Comparison of ENCODE assay signal across 8 cellular contexts in genomic region chr7:112205348-112206237, GRCh38. TPM values are rescaled to one million over a fixed set of nuclear protein-coding genes. Genes with fewer than 3 reads are reported as not detected.
A peak's percentile ranks its signal among the peaks of the same experiment; 100 is the strongest.
DNase-seq lines count a peak whose midpoint lies in the region; ATAC-seq and TF ChIP-seq lines count a peak whose summit lies in the region.

No MANE protein-coding gene starts in this region.

- H3K36me3 Mint-ChIP-seq in CD14-positive monocyte (peaks cover 2 to 9% of the 10 kb centered on the region in 2 donors), osteocyte (ENCODE audit: unreplicated experiment) (no peaks in the 10 kb centered on the region)
- H3K36me3 Mint-ChIP-seq in activated naive CD8-positive, alpha-beta T cell treated with anti-CD3 and anti-CD28 coated beads, Interleukin-2, amount 10 ng/mL, durations not matched to agents 7 days and 5 days, result peaks cover 1% of the 10 kb centered on the region

- H3K4me1 Mint-ChIP-seq in CD14-positive monocyte, result peaks cover 34% of the 10 kb centered on the region
- peaks cover 20% of the 10 kb centered on the region for H3K4me1 Mint-ChIP-seq in activated naive CD8-positive, alpha-beta T cell treated with anti-CD3 and anti-CD28 coated beads, Interleukin-2, amount 10 ng/mL, durations not matched to agents 7 days and 5 days
- H3K4me1 Mint-ChIP-seq in osteocyte (ENCODE audit: unreplicated experiment), result peaks cover 41% of the 10 kb centered on the region

- POLR2A ChIA-PET in activated naive CD8-positive, alpha-beta T cell treated with anti-CD3 and anti-CD28 coated beads, Interleukin-2, amount 10 ng/mL, durations not matched to agents 7 days and 5 days (lab: Charles Lee), result interaction anchor here (0.7 to 3.5 kb wide), 2 partner anchors 34 to 245 kb away, joined by 3 to 21 read pairs; partner anchors contain the start of gene IFRD1

- H3K27me3 ChIP-seq in cardiac muscle cell, result no peaks in the 10 kb centered on the region

- peaks cover 0 to 6% (median 0%) of the 10 kb centered on the region in 7 donors for H3K9me3 Mint-ChIP-seq in CD14-positive monocyte
- no peaks in the 10 kb centered on the region for H3K9me3 Mint-ChIP-seq in activated naive CD8-positive, alpha-beta T cell treated with anti-CD3 and anti-CD28 coated beads, Interleukin-2, amount 10 ng/mL, durations not matched to agents 7 days and 5 days
- no peaks in the 10 kb centered on the region for H3K9me3 Mint-ChIP-seq in osteocyte (ENCODE audit: unreplicated experiment)

- H3K27ac ChIP-seq in cardiac muscle cell, result peak overlapping the region; percentile 61

- intact Hi-C loops in CD14-positive monocyte (cut with micrococcal nuclease), result loop anchor here (5.0 to 10.0 kb wide), 5 partner anchors 123 to 249 kb away; partner anchors contain the start of gene IFRD1 (in 2 of the 2)

- H3K4me3 ChIP-seq in cardiac muscle cell, result peak overlapping the region; percentile 74

- H3K4me3 Mint-ChIP-seq in CD14-positive monocyte (peak overlapping the region; percentile 98 to 100), osteocyte (ENCODE audit: unreplicated experiment) (peak overlapping the region; percentile 95)
- peak overlapping the region; percentile 93 for H3K4me3 Mint-ChIP-seq in activated naive CD8-positive, alpha-beta T cell treated with anti-CD3 and anti-CD28 coated beads, Interleukin-2, amount 10 ng/mL, durations not matched to agents 7 days and 5 days

- H3K27ac Mint-ChIP-seq in CD14-positive monocyte (peak overlapping the region; percentile 50 to 91 (median 84)), osteocyte (ENCODE audit: unreplicated experiment) (peak overlapping the region; percentile 86)
- no peak overlapping the region for H3K27ac Mint-ChIP-seq in activated naive CD8-positive, alpha-beta T cell treated with anti-CD3 and anti-CD28 coated beads, Interleukin-2, amount 10 ng/mL, durations not matched to agents 7 days and 5 days

- TF ChIP-seq CTCF in CD14-positive monocyte (IDR thresholded peaks at IDR 0.05) (no peak), cardiac muscle cell (IDR thresholded peaks at IDR 0.05; ENCODE audit: low read depth, low read length) (no peak), osteocyte (IDR thresholded peaks at IDR 0.05) (no peak)

- no peaks in the 10 kb centered on the region for H3K36me3 ChIP-seq in cardiac muscle cell

- H3K27me3 Mint-ChIP-seq in CD14-positive monocyte (ENCODE audit: low read depth in 3 of 3) (peaks cover 18 to 28% (median 24%) of the 10 kb centered on the region in 3 donors), osteocyte (ENCODE audit: unreplicated experiment) (no peaks in the 10 kb centered on the region)
- H3K27me3 Mint-ChIP-seq in activated naive CD8-positive, alpha-beta T cell treated with anti-CD3 and anti-CD28 coated beads, Interleukin-2, amount 10 ng/mL, durations not matched to agents 7 days and 5 days, result peaks cover 34% of the 10 kb centered on the region

- no peaks in the 10 kb centered on the region for H3K9me3 ChIP-seq in cardiac muscle cell (ENCODE audit: low read depth)

- H3K4me1 ChIP-seq in cardiac muscle cell (ENCODE audit: low read depth), result peaks cover 9% of the 10 kb centered on the region

- ATAC-seq in GM19035 (IDR thresholded peaks at IDR 0.05; ENCODE audit: unreplicated experiment), result peak; percentile 4
- ATAC-seq in HG03354 (IDR thresholded peaks at IDR 0.05; ENCODE audit: poor library complexity, severe bottlenecking, unreplicated experiment), result peak; percentile 20
- peak; percentile 2 for ATAC-seq in activated naive CD8-positive, alpha-beta T cell treated with anti-CD3 and anti-CD28 coated beads, Interleukin-2, amount 10 ng/mL, durations not matched to agents 7 days and 5 days (ENCODE audit: low read depth)

- DNase-seq in CD14-positive monocyte (ENCODE audit: low spot score) (peak; percentile 50), RKO (ENCODE audit: low spot score) (peak; percentile 72), cardiac muscle cell (ENCODE audit: low read depth in 1 of 2, low spot score in 1 of 2) (peak; percentile 74 to 78), osteocyte (ENCODE audit: extremely low spot score, unreplicated experiment) (peak; percentile 87), NCI-H510A treated with DMSO at 0.1 percent for 48 hours (lab: John Stamatoyannopoulos, UW) (no peak)
- peak; percentile 59 for DNase-seq in activated naive CD8-positive, alpha-beta T cell treated with anti-CD3 and anti-CD28 coated beads, Interleukin-2, amount 10 ng/mL, durations not matched to agents 7 days and 5 days

RNA-seq across cellular contexts. Expression of gene DOCK4, which starts 0.6 kb away (rescaled TPM):
- 1 to 10 TPM; 1.3 to 2.7 TPM for polyA plus RNA-seq in CD14-positive monocyte
- 1 to 10 TPM; 1.4 to 1.7 TPM for total RNA-seq in activated naive CD8-positive, alpha-beta T cell treated with anti-CD3 and anti-CD28 coated beads, Interleukin-2, amount 10 ng/mL, durations not matched to agents 7 days and 5 days
- 10.6 and 11.4 TPM in 2 replicates for total RNA-seq in cardiac muscle cell
- polyA plus RNA-seq in cardiac muscle cell, result 5.3 and 7.2 TPM in 2 replicates
- total RNA-seq in osteocyte, result 44.1 and 44.9 TPM in 2 replicates

RNA-seq across cellular contexts. Expression of gene ZNF277, which starts 0.9 kb away (rescaled TPM):
- 10 to 100 TPM; 17.5 to 20.7 TPM for polyA plus RNA-seq in CD14-positive monocyte
- total RNA-seq in activated naive CD8-positive, alpha-beta T cell treated with anti-CD3 and anti-CD28 coated beads, Interleukin-2, amount 10 ng/mL, durations not matched to agents 7 days and 5 days, result 10 to 100 TPM; 21.2 to 21.6 TPM
- 15.6 and 22.6 TPM in 2 replicates for total RNA-seq in cardiac muscle cell
- 9.8 and 13.0 TPM in 2 replicates for polyA plus RNA-seq in cardiac muscle cell
- 28.1 and 32.0 TPM in 2 replicates for total RNA-seq in osteocyte
